Comparison of ENCODE assay signal across 23 cellular contexts in the genomic region with DNA sequence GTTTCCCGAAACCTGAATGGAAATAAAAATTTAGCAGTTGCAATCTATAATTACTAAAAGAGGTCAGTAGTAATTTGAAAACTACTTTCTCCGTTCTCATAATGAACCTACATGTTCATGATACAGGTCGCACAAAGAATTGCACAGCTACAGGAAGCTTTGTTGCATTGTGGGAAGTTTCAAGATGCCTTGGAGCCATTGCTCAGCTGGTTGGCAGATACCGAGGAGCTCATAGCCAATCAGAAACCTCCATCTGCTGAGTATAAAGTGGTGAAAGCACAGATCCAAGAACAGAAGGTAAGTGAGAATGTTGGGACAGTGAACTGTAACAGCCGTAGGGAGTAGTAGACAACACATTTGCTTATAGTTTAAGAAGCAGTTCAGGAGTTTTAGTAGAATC.
DNase-seq lines count a peak whose midpoint lies in the region; ATAC-seq and TF ChIP-seq lines count a peak whose summit lies in the region.
"Had no signal": no experiment of that assay in that cellular context is flagged by ENCODE, and none has a peak within 500 bp of the region (broad histone marks: within the 10 kb centered on the region; RNA-seq: fewer than 3 reads in every experiment).

No MANE protein-coding gene starts in this region.

- POLR2A ChIA-PET in HCT116 (lab: Charles Lee): no interaction called here
- POLR2A ChIA-PET in activated CD4-positive, alpha-beta memory T cell treated with anti-CD3 and anti-CD28 coated beads, Interleukin-2, amount 10 ng/mL, durations not matched to agents 7 days and 5 days (lab: Charles Lee): no interaction called here

- no peaks in the 10 kb centered on the region for H3K9me3 Mint-ChIP-seq in activated T-cell treated with anti-CD3 and anti-CD28 coated beads, Interleukin-2, amount 50 U/mL, for 24 hours
- no peaks in the 10 kb centered on the region for H3K9me3 Mint-ChIP-seq in activated CD4-positive, alpha-beta memory T cell treated with anti-CD3 and anti-CD28 coated beads, Interleukin-2, amount 10 ng/mL, durations not matched to agents 7 days and 5 days
- no peaks in the 10 kb centered on the region for H3K9me3 Mint-ChIP-seq in type B pancreatic cell
- H3K9me3 Mint-ChIP-seq: activated naive CD4-positive, alpha-beta T cell treated with anti-CD3 and anti-CD28 coated beads for 36 hours; brain; CD4-positive, alpha-beta memory T cell; dendritic cell treated with granulocyte-macrophage colony-stimulating factor and Interleukin-4, amounts not matched to agents 40 ng/mL and 50 ng/mL, for 4 days; T-helper 2 cell treated with Interferon-gamma antibody and Interleukin-4, amounts not matched to agents 5 μg/mL and 100 μg/mL, for 36 hours had no signal

- TF ChIP-seq POLR2A in HCT116 (IDR thresholded peaks at IDR 0.05; ENCODE audit: borderline replicate concordance, extremely low read depth, insufficient read depth, insufficient read length): no peak

- H3K4me2 ChIP-seq in HCT116 (ENCODE audit: low read length): no peak overlapping the region

- H3K4me1 ChIP-seq in HCT116 (ENCODE audit: control insufficient read depth in 1 of 2, insufficient read depth in 2 of 2, low read length in 2 of 2) (no peaks in the 10 kb centered on the region; a peak in 1 of 4 replicates), subcutaneous abdominal adipose tissue (ENCODE audit: control insufficient read depth in 5 of 5, insufficient read depth in 5 of 5, low read length in 5 of 5) (peaks cover 0 to 25% (median 18%) of the 10 kb centered on the region in 5 donors)

- CTCF ChIA-PET in HCT116 (lab: Charles Lee): no interaction called here
- CTCF ChIA-PET in activated CD4-positive, alpha-beta memory T cell treated with anti-CD3 and anti-CD28 coated beads, Interleukin-2, amount 10 ng/mL, durations not matched to agents 7 days and 5 days (lab: Charles Lee): no interaction called here

- no peaks in the 10 kb centered on the region for H4K20me1 ChIP-seq in HCT116 (ENCODE audit: insufficient read depth)

- H3K36me3 ChIP-seq in HCT116 (ENCODE audit: control insufficient read depth in 1 of 2, insufficient read depth in 2 of 2, low read length in 2 of 2): peaks cover under 1 to 29% of the 10 kb centered on the region in 2 experiments
- peaks cover 30 to 50% (median 43%) of the 10 kb centered on the region in 5 donors for H3K36me3 ChIP-seq in subcutaneous abdominal adipose tissue (ENCODE audit: control insufficient read depth in 5 of 5, insufficient read depth in 5 of 5, low read length in 5 of 5)

- no peak for DNase-seq in activated T-cell treated with anti-CD3 and anti-CD28 coated beads, Interleukin-2, amount 50 U/mL, for 24 hours
- DNase-seq in activated T-cell treated with anti-CD3 and anti-CD28 coated beads for 4 hours: no peak
- DNase-seq in HCT116 (ENCODE audit: low read depth, low spot score): no peak
- DNase-seq in activated CD4-positive, alpha-beta memory T cell treated with anti-CD3 and anti-CD28 coated beads, Interleukin-2, amount 10 ng/mL, durations not matched to agents 7 days and 5 days: no peak
- no peak for DNase-seq in type B pancreatic cell (ENCODE audit: extremely low spot score, unreplicated experiment)
- DNase-seq: ACHN; activated CD4-positive, alpha-beta T cell treated with anti-CD3 and anti-CD28 coated beads for 1 hour; activated naive CD4-positive, alpha-beta T cell treated with anti-CD3 and anti-CD28 coated beads for 36 hours; CD4-positive, alpha-beta memory T cell; HCEC 1CT; NCI-H1930; NCI-H226; NCI-H526 treated with DMSO at 0.1 percent for 48 hours; Right ventricle myocardium superior; stimulated activated CD4-positive, alpha-beta T cell treated with anti-CD3 and anti-CD28 coated beads, Interleukin-15, amount 100 ng/mL, for 24 hours; stimulated activated CD4-positive, alpha-beta T cell treated with anti-CD3 and anti-CD28 coated beads, Interleukin-4, amount 100 ng/mL, for 4 hours had no signal

- peaks cover 13% of the 10 kb centered on the region for H3K79me2 ChIP-seq in HCT116 (ENCODE audit: insufficient read depth, low read length)

- intact Hi-C loops in HCT116 (cut with micrococcal nuclease): no loop called here

- TF ChIP-seq RAD21 in HCT116 (IDR thresholded peaks at IDR 0.05; ENCODE audit: low read depth): no peak

- no peak overlapping the region for H2AFZ ChIP-seq in HCT116 (ENCODE audit: low read depth, low read length, poor library complexity, severe bottlenecking)

- H3K9ac ChIP-seq in HCT116 (ENCODE audit: low read length) (no peak overlapping the region), subcutaneous abdominal adipose tissue (ENCODE audit: low read length in 5 of 5) (no peak overlapping the region)

- ATAC-seq in HCT116: peak; percentile 61
- ATAC-seq in HG03097 (IDR thresholded peaks at IDR 0.05; ENCODE audit: low FRiP score, unreplicated experiment): no peak
- ATAC-seq: left lobe of liver had no signal

- H3K27me3 ChIP-seq in HCT116 (ENCODE audit: insufficient read depth, low read length) (no peaks in the 10 kb centered on the region), subcutaneous abdominal adipose tissue (ENCODE audit: control insufficient read depth in 5 of 5, insufficient read depth in 4 of 5, low read length in 5 of 5) (no peaks in the 10 kb centered on the region)

- peaks cover 27% of the 10 kb centered on the region for H3K4me1 Mint-ChIP-seq in activated T-cell treated with anti-CD3 and anti-CD28 coated beads, Interleukin-2, amount 50 U/mL, for 24 hours (ENCODE audit: low read depth)
- peaks cover 13% of the 10 kb centered on the region for H3K4me1 Mint-ChIP-seq in activated CD4-positive, alpha-beta memory T cell treated with anti-CD3 and anti-CD28 coated beads, Interleukin-2, amount 10 ng/mL, durations not matched to agents 7 days and 5 days
- peaks cover 10% of the 10 kb centered on the region for H3K4me1 Mint-ChIP-seq in type B pancreatic cell (ENCODE audit: unreplicated experiment)
- H3K4me1 Mint-ChIP-seq: B cell had no signal

- H3K4me3 ChIP-seq in HCT116 (replicated peaks in 1 of 2; ENCODE audit: low read depth in 1 of 2, low read length in 2 of 2) (no peak overlapping the region), subcutaneous abdominal adipose tissue (ENCODE audit: low read depth in 1 of 5, low read length in 5 of 5) (no peak overlapping the region)

- H3K27ac ChIP-seq in HCT116 (ENCODE audit: low read depth, low read length): no peak overlapping the region
- peak overlapping the region; percentile 3 for H3K27ac ChIP-seq in subcutaneous abdominal adipose tissue (ENCODE audit: low read depth, low read length)

- H3K27ac Mint-ChIP-seq in activated T-cell treated with anti-CD3 and anti-CD28 coated beads, Interleukin-2, amount 50 U/mL, for 24 hours: peak overlapping the region; percentile 34
- H3K27ac Mint-ChIP-seq in activated CD4-positive, alpha-beta memory T cell treated with anti-CD3 and anti-CD28 coated beads, Interleukin-2, amount 10 ng/mL, durations not matched to agents 7 days and 5 days: peak overlapping the region; percentile 4
- H3K27ac Mint-ChIP-seq in type B pancreatic cell: no peak overlapping the region
- H3K27ac Mint-ChIP-seq: activated naive CD4-positive, alpha-beta T cell treated with anti-CD3 and anti-CD28 coated beads for 36 hours; B cell; dendritic cell treated with granulocyte-macrophage colony-stimulating factor and Interleukin-4, amounts not matched to agents 40 ng/mL and 50 ng/mL, for 4 days; T-helper 2 cell treated with Interferon-gamma antibody and Interleukin-4, amounts not matched to agents 5 μg/mL and 100 μg/mL, for 36 hours had no signal

- TF ChIP-seq CTCF in HCT116 (IDR thresholded peaks at IDR 0.05 in 2 of 3, conservative IDR thresholded peaks at IDR 0.05 in 1 of 3; ENCODE audit: borderline replicate concordance in 1 of 3, insufficient read depth in 1 of 3, low read depth in 2 of 3, low read length in 2 of 3): no peak
- no peak for TF ChIP-seq CTCF in type B pancreatic cell (conservative IDR thresholded peaks at IDR 0.05)

- no peaks in the 10 kb centered on the region for H3K27me3 Mint-ChIP-seq in activated T-cell treated with anti-CD3 and anti-CD28 coated beads, Interleukin-2, amount 50 U/mL, for 24 hours
- H3K27me3 Mint-ChIP-seq in activated CD4-positive, alpha-beta memory T cell treated with anti-CD3 and anti-CD28 coated beads, Interleukin-2, amount 10 ng/mL, durations not matched to agents 7 days and 5 days: no peaks in the 10 kb centered on the region
- H3K27me3 Mint-ChIP-seq in type B pancreatic cell: no peaks in the 10 kb centered on the region
- H3K27me3 Mint-ChIP-seq: B cell; brain; CD4-positive, alpha-beta memory T cell; dendritic cell treated with granulocyte-macrophage colony-stimulating factor and Interleukin-4, amounts not matched to agents 40 ng/mL and 50 ng/mL, for 4 days had no signal

- RAD21 ChIA-PET in HCT116 (lab: Charles Lee; ENCODE audit: low non-redundant PET in 1 of 2, low total read pairs in 2 of 2, uncharacterized antibody in 2 of 2, unreplicated experiment in 2 of 2): no interaction called here

- H3K36me3 Mint-ChIP-seq in activated T-cell treated with anti-CD3 and anti-CD28 coated beads, Interleukin-2, amount 50 U/mL, for 24 hours (ENCODE audit: low read depth): peaks cover 62% of the 10 kb centered on the region
- H3K36me3 Mint-ChIP-seq in activated CD4-positive, alpha-beta memory T cell treated with anti-CD3 and anti-CD28 coated beads, Interleukin-2, amount 10 ng/mL, durations not matched to agents 7 days and 5 days (ENCODE audit: low read depth): peaks cover 61% of the 10 kb centered on the region
- H3K36me3 Mint-ChIP-seq in type B pancreatic cell: peaks cover 40% of the 10 kb centered on the region

- H3K9me2 ChIP-seq in HCT116 (ENCODE audit: insufficient read depth): no peaks in the 10 kb centered on the region

- H3K4me3 Mint-ChIP-seq in activated T-cell treated with anti-CD3 and anti-CD28 coated beads, Interleukin-2, amount 50 U/mL, for 24 hours: no peak overlapping the region
- no peak overlapping the region for H3K4me3 Mint-ChIP-seq in activated CD4-positive, alpha-beta memory T cell treated with anti-CD3 and anti-CD28 coated beads, Interleukin-2, amount 10 ng/mL, durations not matched to agents 7 days and 5 days
- no peak overlapping the region for H3K4me3 Mint-ChIP-seq in type B pancreatic cell
- H3K4me3 Mint-ChIP-seq: activated naive CD4-positive, alpha-beta T cell treated with anti-CD3 and anti-CD28 coated beads for 36 hours; B cell; brain; CD4-positive, alpha-beta memory T cell; dendritic cell treated with granulocyte-macrophage colony-stimulating factor and Interleukin-4, amounts not matched to agents 40 ng/mL and 50 ng/mL, for 4 days; T-helper 2 cell treated with Interferon-gamma antibody and Interleukin-4, amounts not matched to agents 5 μg/mL and 100 μg/mL, for 36 hours had no signal

- H3K9me3 ChIP-seq in HCT116 (ENCODE audit: control insufficient read depth in 1 of 2, insufficient read depth in 1 of 2, low read depth in 1 of 2, low read length in 2 of 2) (no peaks in the 10 kb centered on the region), subcutaneous abdominal adipose tissue (ENCODE audit: control insufficient read depth in 5 of 5, low read length in 5 of 5) (no peaks in the 10 kb centered on the region)

- no TSS peak for BruUV-seq in HCT116 (replicated peaks; lab: Mats Ljungman, UMichigan)
